9 cellular contexts compared by ENCODE assay signal in genomic region chr4:100742045-100742444, GRCh38.
DNase-seq lines count a peak whose midpoint lies in the region; ATAC-seq, FAIRE-seq and TF ChIP-seq lines count a peak whose summit lies in the region.
"Had no signal": no experiment of that assay in that cellular context is flagged by ENCODE, and none has a peak within 500 bp of the region (broad histone marks: within the 10 kb centered on the region; RNA-seq: fewer than 3 reads in every experiment).

No MANE protein-coding gene starts in this region.

- WGBS in A549 (ENCODE audit: missing lambda C conversion rate): 24% methylated on average over 4 of the region's 4 CpGs

- H3K4me1 Mint-ChIP-seq in T-helper 17 cell: no peaks in the 10 kb centered on the region

- TF ChIP-seq RAD21 in A549 (conservative IDR thresholded peaks at IDR 0.05 in 1 of 2, IDR thresholded peaks at IDR 0.05 in 1 of 2): peak; percentile 50; a peak in 4 of 5 replicates

- FAIRE-seq in A549 (lab: Jason Lieb, UNC): no peak

- no peak for TF ChIP-seq EP300 in A549 (IDR thresholded peaks at IDR 0.05)

- H3K36me3 Mint-ChIP-seq in T-helper 17 cell (ENCODE audit: low read depth): peaks cover 2% of the 10 kb centered on the region

- ATAC-seq in A549 (peak in 1 of 2 experiments; percentile 42; a peak in 1 of 6 replicates), Panc1 (no peak), GM18502 (IDR thresholded peaks at IDR 0.05; ENCODE audit: poor library complexity, unreplicated experiment) (no peak), T-helper 17 cell (no peak), GM19324 (IDR thresholded peaks at IDR 0.05; ENCODE audit: low FRiP score, unreplicated experiment) (no peak)

- H3K27me3 ChIP-seq in Panc1 (ENCODE audit: control insufficient read depth, insufficient read depth, low read length): no peaks in the 10 kb centered on the region
- H3K27me3 ChIP-seq: MG63 had no signal

- H3K27me3 Mint-ChIP-seq in T-helper 17 cell: peaks cover 8% of the 10 kb centered on the region

- H3K27ac ChIP-seq in A549 (no peak overlapping the region), Panc1 (ENCODE audit: low read length) (no peak overlapping the region)

- H3K4me3 Mint-ChIP-seq in T-helper 17 cell: no peak overlapping the region

- BruUV-seq in Panc1 (replicated peaks; lab: Mats Ljungman, UMichigan): no TSS peak

- TF ChIP-seq CTCF in A549 (IDR thresholded peaks at IDR 0.05) (peak; percentile 42), GM12873 (IDR thresholded peaks at IDR 0.05; ENCODE audit: insufficient read depth, low read depth, low read length, missing control alignments) (peak; percentile 23), Panc1 (IDR thresholded peaks at IDR 0.05) (peak; percentile 34; the same call in 1 of the 2 replicates)

- H3K36me3 ChIP-seq in Panc1 (ENCODE audit: control insufficient read depth, insufficient read depth, low read length): no peaks in the 10 kb centered on the region
- H3K36me3 ChIP-seq: MG63 had no signal

- POLR2A ChIA-PET in A549 (lab: Yijun Ruan, JAX): no interaction called here
- POLR2A ChIA-PET in Panc1 (lab: Charles Lee): no interaction called here

- in situ Hi-C loops in Panc1 (cut with HindIII; ENCODE audit: low pct_unique_long_range_greater_than_20kb, low sequenced_read_pairs): no loop called here

- DNase-seq in A549 (ENCODE audit: low read depth in 1 of 2, low spot score in 1 of 2) (peak; percentile 8 to 55), Panc1 (ENCODE audit: low read depth, low spot score) (no peak), foreskin melanocyte (peak; percentile 16), T-helper 17 cell (no peak)
- DNase-seq in activated CD8-positive, alpha-beta memory T cell treated with anti-CD3 and anti-CD28 coated beads for 24 hours: no peak
- DNase-seq: MG63 had no signal

- CTCF ChIA-PET in A549 (lab: Yijun Ruan, JAX) (interaction anchor here (0.7 to 1.0 kb wide), 2 partner anchors 9 to 876 kb away, joined by 3 read pairs; no protein-coding TSS in a partner anchor), Panc1 (lab: Charles Lee) (no interaction called here)

- TF ChIP-seq POLR2A in A549 (IDR thresholded peaks at IDR 0.05; ENCODE audit: low read length): no peak

- H3K4me2 ChIP-seq in A549: no peak overlapping the region

- H3K4me3 ChIP-seq in A549 (no peak overlapping the region), Panc1 (ENCODE audit: low read depth in 2 of 2, low read length in 2 of 2) (no peak overlapping the region)
- H3K4me3 ChIP-seq: MG63 had no signal

- no peak overlapping the region for H3K27ac Mint-ChIP-seq in T-helper 17 cell

- H3K9me3 ChIP-seq in A549: no peaks in the 10 kb centered on the region
- H3K9me3 ChIP-seq in Panc1 (ENCODE audit: control insufficient read depth, insufficient read depth, low read depth, low read length): no peaks in the 10 kb centered on the region
- H3K9me3 ChIP-seq in T-helper 17 cell (ENCODE audit: control insufficient read depth, low read length, poor library complexity, severe bottlenecking): no peaks in the 10 kb centered on the region
- H3K9me3 ChIP-seq: MG63 had no signal

- intact Hi-C loops in Panc1 (cut with micrococcal nuclease; ENCODE audit: unreplicated experiment): no loop called here

- H3K4me1 ChIP-seq in A549: peaks cover 21% of the 10 kb centered on the region
- H3K4me1 ChIP-seq in Panc1 (ENCODE audit: control insufficient read depth, insufficient read depth, low read length): no peaks in the 10 kb centered on the region

TF ChIP-seq in A549, 52 proteins besides CTCF, POLR2A, EP300 and RAD21:
- no peak for TF ChIP-seq HEYL (CRISPR knock-in tag; IDR thresholded peaks at IDR 0.05)
- peak; percentile 34; the same call in 1 of the 3 replicates for TF ChIP-seq SMC3 (IDR thresholded peaks at IDR 0.05)
- no peak for TF ChIP-seq KDM5A (IDR thresholded peaks at IDR 0.05)
- no peak for TF ChIP-seq HOXB5 (CRISPR knock-in tag; IDR thresholded peaks at IDR 0.05)
- no peak for TF ChIP-seq HOXB13 (CRISPR knock-in tag; IDR thresholded peaks at IDR 0.05; ENCODE audit: low read depth)
TF ChIP-seq in A549: peak in this region for 1.

Comparison
In these comparisons a context has a peak if more than half of its experiments do, and no peak if none do; other contexts are left out.
1. DNase-seq: peak in A549 (2 of 2) and foreskin melanocyte (single experiment); none in Panc1 (single experiment), activated CD8-positive, alpha-beta memory T cell treated with anti-CD3 and anti-CD28 coated beads for 24 hours (single experiment) and T-helper 17 cell (0 of 3).
2. Peak in every context shown above with its lines, with median percentiles within 50 percentile points of each other: CTCF ChIP-seq.